In genomic region chr1:82319526-82319925, GRCh38 we compare ENCODE assay signal across 19 cellular contexts.
"Had no signal": no experiment of that assay in that cellular context is flagged by ENCODE, and none has a peak within 500 bp of the region (broad histone marks: within the 10 kb centered on the region; RNA-seq: fewer than 3 reads in every experiment).

No MANE protein-coding gene starts in this region.

- ATAC-seq: activated CD4-positive, CD25-positive, alpha-beta regulatory T cell treated with anti-CD3 and anti-CD28 coated beads, Interleukin-2, amount 50 U/mL, for 24 hours; activated CD8-positive, alpha-beta T cell treated with anti-CD3 and anti-CD28 coated beads for 36 hours; activated naive CD8-positive, alpha-beta T cell treated with anti-CD3 and anti-CD28 coated beads, Interleukin-2, amount 50 U/mL, for 24 hours; Panc1 had no signal

- H3K27me3 ChIP-seq: SJCRH30 had no signal

- H3K27ac ChIP-seq: SJCRH30 had no signal

- H3K36me3 ChIP-seq: SJCRH30 had no signal

- DNase-seq: activated CD4-positive, alpha-beta T cell treated with anti-CD3 and anti-CD28 coated beads for 4 hours; activated CD8-positive, alpha-beta memory T cell treated with anti-CD3 and anti-CD28 coated beads, Interleukin-2, amount 50 U/mL, for 4 hours; activated CD8-positive, alpha-beta T cell treated with anti-CD3 and anti-CD28 coated beads for 36 hours; activated naive CD8-positive, alpha-beta T cell treated with anti-CD3 and anti-CD28 coated beads, Interleukin-2, amount 50 U/mL, for 24 hours; amygdala; central memory CD4-positive, alpha-beta T cell; KG1; NCI-H1092; NCI-H1417; NCI-H1930; NCI-H2171; NCI-H2227 treated with DMSO at 0.1 percent for 48 hours; NCI-H526; NCI-H82; Right ventricle myocardium superior; RPMI8226; SJCRH30 had no signal

- H3K4me1 ChIP-seq: SJCRH30 had no signal

- H3K9me3 ChIP-seq: SJCRH30 had no signal

- H3K4me3 ChIP-seq: SJCRH30 had no signal
